In genomic region chr1:92485374-92486250, GRCh38 we compare ENCODE assay signal across 8 cellular contexts.
DNase-seq lines count a peak whose midpoint lies in the region; ATAC-seq and TF ChIP-seq lines count a peak whose summit lies in the region.

No MANE protein-coding gene starts in this region.

- H3K9me3 ChIP-seq in ES-I3 (ENCODE audit: control insufficient read depth, insufficient read depth, low read length) = no peaks in the 10 kb centered on the region

- H3K79me2 ChIP-seq in KMS-11 (ENCODE audit: insufficient read depth, low read depth) = no peaks in the 10 kb centered on the region

- peaks cover 3% of the 10 kb centered on the region; the same call in 1 of the 2 replicates for H3K27me3 ChIP-seq in KMS-11 (ENCODE audit: insufficient read depth, low read depth)

- ATAC-seq in GM21717 (IDR thresholded peaks at IDR 0.05; ENCODE audit: unreplicated experiment) = peak; percentile 50

- H3K4me1 ChIP-seq in ES-I3 (ENCODE audit: insufficient read depth, low read length) = no peaks in the 10 kb centered on the region
- no peaks in the 10 kb centered on the region for H3K4me1 ChIP-seq in KMS-11 (ENCODE audit: low read depth, poor library complexity, severe bottlenecking)

- TF ChIP-seq CTCF in KMS-11 (conservative IDR thresholded peaks at IDR 0.05; ENCODE audit: low read depth, low read length) = peak; percentile 29; the same call in 1 of the 2 replicates

- no peaks in the 10 kb centered on the region for H4K20me1 ChIP-seq in KMS-11 (ENCODE audit: insufficient read depth)

- H3K9ac ChIP-seq in ES-I3 (ENCODE audit: low read depth, low read length) = peak overlapping the region; percentile 63; the same call in 1 of the 2 replicates
- peak overlapping the region; percentile 9; the same call in 1 of the 2 replicates for H3K9ac ChIP-seq in KMS-11

- no peak overlapping the region for H3K4me3 ChIP-seq in KMS-11 (IDR thresholded peaks at IDR 0.05; ENCODE audit: insufficient read depth, low read depth, low read length)

- H3K4me2 ChIP-seq in KMS-11 = peak overlapping the region; percentile 93

- DNase-seq in SW480 (ENCODE audit: low spot score) (peak; percentile 90), iPS-NIHi7 (ENCODE audit: extremely low spot score) (peak; percentile 61), middle frontal gyrus (ENCODE audit: extremely low spot score, low spot score) (no peak)
- DNase-seq in activated naive CD8-positive, alpha-beta T cell treated with anti-CD3 and anti-CD28 coated beads, Interleukin-2, amount 50 U/mL, for 16 hours (ENCODE audit: low read depth, low spot score) = peak; percentile 81
- DNase-seq in stimulated activated CD4-positive, alpha-beta T cell treated with anti-CD3 and anti-CD28 coated beads, Interleukin-2, amount 100 ng/mL, for 24 hours = peak; percentile 87 to 92

- H3K27ac ChIP-seq in KMS-11 = no peak overlapping the region

- H3K36me3 ChIP-seq in ES-I3 (ENCODE audit: insufficient read depth, low read length) = no peaks in the 10 kb centered on the region
- H3K36me3 ChIP-seq in KMS-11 (ENCODE audit: insufficient read depth) = no peaks in the 10 kb centered on the region

- peak overlapping the region; percentile 83 for H2AFZ ChIP-seq in KMS-11 (ENCODE audit: low read depth)
